In genomic region chr16:14629612-14629918, GRCh38 we compare ENCODE assay signal across 8 cellular contexts. TPM values are rescaled to one million over a fixed set of nuclear protein-coding genes. Genes with fewer than 3 reads are reported as not detected.
DNase-seq lines count a peak whose midpoint lies in the region; ATAC-seq, FAIRE-seq and TF ChIP-seq lines count a peak whose summit lies in the region.

No MANE protein-coding gene starts in this region.

- H3K36me3 ChIP-seq in SK-N-SH (replicated peaks in 1 of 2; ENCODE audit: control insufficient read depth in 1 of 2, insufficient read depth in 2 of 2, low read length in 1 of 2) = peaks cover 15 to 35% of the 10 kb centered on the region in 2 experiments
- peaks cover 8% of the 10 kb centered on the region in 2 donors for H3K36me3 ChIP-seq in kidney (ENCODE audit: control insufficient read depth in 1 of 2, insufficient read depth in 2 of 2, low read length in 2 of 2)
- H3K36me3 ChIP-seq in testis (ENCODE audit: low read depth, missing control alignments) = no peaks in the 10 kb centered on the region

- peaks cover 53% of the 10 kb centered on the region for H3K79me2 ChIP-seq in SK-N-SH (ENCODE audit: insufficient read depth)

- 2% methylated on average over 11 of the region's 17 CpGs for WGBS in SK-N-SH (ENCODE audit: low lambda C conversion rate)
- WGBS in adipose tissue, 3 donors = 1 to 2% (median 2%) methylated on average over 15 to 17 of the region's 17 CpGs
- WGBS in testis, 2 donors = 1% methylated on average over 17 of the region's 17 CpGs

- no peak for TF ChIP-seq CTCF in SK-N-SH (IDR thresholded peaks at IDR 0.05)
- TF ChIP-seq CTCF in kidney (IDR thresholded peaks at IDR 0.05; ENCODE audit: borderline replicate concordance, extremely low read depth, insufficient read depth) = no peak
- no peak for TF ChIP-seq CTCF in testis (IDR thresholded peaks at IDR 0.05)

- H3K4me1 ChIP-seq in SK-N-SH (ENCODE audit: control insufficient read depth in 1 of 2, insufficient read depth in 2 of 2, low read depth in 1 of 2, low read length in 1 of 2) = peaks cover 12 to 17% of the 10 kb centered on the region in 2 experiments; a peak in 3 of 4 replicates
- H3K4me1 ChIP-seq in kidney (ENCODE audit: control insufficient read depth in 1 of 2, insufficient read depth in 1 of 2, low read depth in 1 of 2, low read length in 2 of 2) = peaks cover 12 to 17% of the 10 kb centered on the region in 2 donors
- H3K4me1 ChIP-seq in testis = peaks cover 12% of the 10 kb centered on the region

- TF ChIP-seq EP300 in SK-N-SH (IDR thresholded peaks at IDR 0.05; ENCODE audit: borderline replicate concordance in 1 of 2, low read depth in 1 of 2, low read length in 1 of 2) = no peak

- H3K27ac ChIP-seq in SK-N-SH (ENCODE audit: low read depth in 2 of 2, low read length in 1 of 2) (peak overlapping the region; percentile 69 to 79), adipose tissue (ENCODE audit: low read depth, low read length) (peak overlapping the region; percentile 69), kidney (ENCODE audit: low read depth in 2 of 2, low read length in 2 of 2) (peak overlapping the region; percentile 85 to 88), testis (peak overlapping the region; percentile 85 to 88)

- intact Hi-C loops in kidney (cut with DNase I) = no loop called here
- intact Hi-C loops in testis (cut with DNase I; ENCODE audit: low total_unique reads) = no loop called here

- peak overlapping the region; percentile 94 for H3K4me2 ChIP-seq in SK-N-SH

- H3K27me3 ChIP-seq in SK-N-SH (ENCODE audit: insufficient read depth) = no peaks in the 10 kb centered on the region
- H3K27me3 ChIP-seq in testis = no peaks in the 10 kb centered on the region

- peaks cover 11% of the 10 kb centered on the region for H4K20me1 ChIP-seq in SK-N-SH (ENCODE audit: insufficient read depth)

- peaks cover 11% of the 10 kb centered on the region for H3F3A ChIP-seq in SK-N-SH (replicated peaks; ENCODE audit: insufficient read depth)

- peak overlapping the region; percentile 66; the same call in 1 of the 2 replicates for H2AFZ ChIP-seq in SK-N-SH (ENCODE audit: low read depth)

- H3K9ac ChIP-seq in SK-N-SH (peak overlapping the region; percentile 97), kidney (ENCODE audit: low read length in 2 of 2) (peak overlapping the region; percentile 85 to 88)

- ATAC-seq in SK-N-SH treated with all-trans-retinoic acid at 6 μM for 48 hours = no peak
- ATAC-seq in HG03342 (IDR thresholded peaks at IDR 0.05; ENCODE audit: unreplicated experiment) = peak; percentile 2
- ATAC-seq in HG03025 (IDR thresholded peaks at IDR 0.05; ENCODE audit: low FRiP score, unreplicated experiment) = no peak

- H3K9me3 ChIP-seq in SK-N-SH = no peaks in the 10 kb centered on the region
- no peaks in the 10 kb centered on the region for H3K9me3 ChIP-seq in kidney (ENCODE audit: control insufficient read depth in 1 of 2, low read length in 2 of 2)
- no peaks in the 10 kb centered on the region for H3K9me3 ChIP-seq in testis

- TF ChIP-seq RAD21 in SK-N-SH (IDR thresholded peaks at IDR 0.05; ENCODE audit: low read length) = no peak

- TF ChIP-seq POLR2A in testis (IDR thresholded peaks at IDR 0.05) = no peak

- CTCF ChIA-PET in SK-N-SH (lab: Yijun Ruan, JAX) = interaction anchor here (1.0 kb wide), 1 partner anchor 13 kb away, joined by 3 read pairs; no protein-coding TSS in a partner anchor

- peak overlapping the region; percentile 77 to 91 for H3K4me3 ChIP-seq in SK-N-SH (ENCODE audit: low read depth in 2 of 2, low read length in 1 of 2)
- peak overlapping the region; percentile 82 to 91 for H3K4me3 ChIP-seq in kidney (ENCODE audit: low read length in 2 of 2)
- peak overlapping the region; percentile 91 to 95 for H3K4me3 ChIP-seq in testis

- POLR2A ChIA-PET in SK-N-SH (lab: Yijun Ruan, JAX) = interaction anchor here (0.6 kb wide), 1 partner anchor 33 kb away, joined by 3 read pairs; no protein-coding TSS in a partner anchor

- no peak for FAIRE-seq in kidney (lab: Jason Lieb, UNC)

- H3K9me2 ChIP-seq in SK-N-SH = no peaks in the 10 kb centered on the region

- no peak for DNase-seq in SK-N-SH
- no peak for DNase-seq in kidney
- no peak for DNase-seq in testis
- DNase-seq in NOMO-1 treated with dmso at 0.1 percent for 144 hours (lab: John Stamatoyannopoulos, UW; ENCODE audit: unreplicated experiment) = no peak

TF ChIP-seq in SK-N-SH, 30 proteins besides CTCF, POLR2A, EP300 and RAD21:
- TF ChIP-seq EZH2phosphoT487 (IDR thresholded peaks at IDR 0.05; ENCODE audit: borderline replicate concordance, low read depth) = no peak
- no peak for TF ChIP-seq SIN3A (IDR thresholded peaks at IDR 0.05; ENCODE audit: borderline replicate concordance, low read depth, low read length)
- TF ChIP-seq USF1 (IDR thresholded peaks at IDR 0.05; ENCODE audit: borderline replicate concordance, low read depth) = no peak
- TF ChIP-seq RXRA (IDR thresholded peaks at IDR 0.05; ENCODE audit: borderline replicate concordance, low read depth) = no peak
- TF ChIP-seq FOSL2 (IDR thresholded peaks at IDR 0.05; ENCODE audit: borderline replicate concordance, low read depth) = no peak
- TF ChIP-seq RFX5 (IDR thresholded peaks at IDR 0.05; ENCODE audit: low read length) = no peak
- TF ChIP-seq GABPA (IDR thresholded peaks at IDR 0.05; ENCODE audit: low read depth) = no peak

TF ChIP-seq in SK-N-SH treated with all-trans-retinoic acid at 6 μM for 48 hours, 23 proteins besides CTCF, POLR2A, EP300 and RAD21 (continues in another document):
- no peak for TF ChIP-seq ZFP30 (CRISPR knock-in tag; IDR thresholded peaks at IDR 0.05)
- TF ChIP-seq CSDC2 (CRISPR knock-in tag; IDR thresholded peaks at IDR 0.05) = no peak
- no peak for TF ChIP-seq TCF4 (CRISPR knock-in tag; IDR thresholded peaks at IDR 0.05; ENCODE audit: borderline replicate concordance)
- no peak for TF ChIP-seq ZC3H10 (CRISPR knock-in tag; IDR thresholded peaks at IDR 0.05)
- no peak for TF ChIP-seq ARNTL (CRISPR knock-in tag; IDR thresholded peaks at IDR 0.05; ENCODE audit: borderline replicate concordance, low read depth)
- TF ChIP-seq PATZ1 (CRISPR knock-in tag; IDR thresholded peaks at IDR 0.05; ENCODE audit: borderline replicate concordance) = no peak
- no peak for TF ChIP-seq ZNF8 (CRISPR knock-in tag; IDR thresholded peaks at IDR 0.05)
- TF ChIP-seq TSHZ2 (CRISPR knock-in tag; IDR thresholded peaks at IDR 0.05) = no peak
- TF ChIP-seq ZNF565 (CRISPR knock-in tag; conservative IDR thresholded peaks at IDR 0.05; ENCODE audit: low read depth) = no peak
- TF ChIP-seq TOX (CRISPR knock-in tag; IDR thresholded peaks at IDR 0.05; ENCODE audit: borderline replicate concordance) = no peak

RNA-seq across cellular contexts. Expression of gene PARN, which starts 0.5 kb away (rescaled TPM):
- 20.5 and 24.6 TPM in 2 replicates for polyA plus RNA-seq in SK-N-SH (2012; rRNA removed)
- 26.8 and 31.7 TPM in 2 replicates for polyA plus RNA-seq in SK-N-SH (2012; cell fraction: cytosol; rRNA removed)
- polyA plus RNA-seq in SK-N-SH (2012; cell fraction: nucleus; rRNA removed) = 29.1 and 33.5 TPM in 2 replicates
- polyA plus RNA-seq in adipose tissue = 10 to 100 TPM; 10.6 to 16.6 (median 13.2) TPM
- total RNA-seq in kidney = 32.5 TPM
- polyA plus RNA-seq in kidney (ENCODE audit: insufficient read depth, low read depth, low replicate concordance) = 17.3 TPM
- 10 to 100 TPM; 47.6 to 67.2 TPM for total RNA-seq in testis
- polyA plus RNA-seq in testis (ENCODE audit: insufficient read depth, low read depth, low replicate concordance) = 43.5 TPM

RNA-seq across cellular contexts. Expression of gene BFAR, which starts 3.2 kb away (rescaled TPM):
- polyA plus RNA-seq in SK-N-SH (2012; rRNA removed) = 48.3 and 67.5 TPM in 2 replicates
- polyA plus RNA-seq in SK-N-SH (2012; cell fraction: cytosol; rRNA removed) = 66.9 and 70.9 TPM in 2 replicates
- 22.5 and 37.6 TPM in 2 replicates for polyA plus RNA-seq in SK-N-SH (2012; cell fraction: nucleus; rRNA removed)
- polyA plus RNA-seq in adipose tissue = 10 to 100 TPM; 33.6 to 47.2 (median 45.0) TPM
- 53.7 TPM for total RNA-seq in kidney
- polyA plus RNA-seq in kidney (ENCODE audit: insufficient read depth, low read depth, low replicate concordance) = 35.3 TPM
- 10 to 100 TPM; 49.2 to 63.4 TPM for total RNA-seq in testis
- polyA plus RNA-seq in testis (ENCODE audit: insufficient read depth, low read depth, low replicate concordance) = 41.7 TPM
